21 cellular contexts compared by ENCODE assay signal in the genomic region with DNA sequence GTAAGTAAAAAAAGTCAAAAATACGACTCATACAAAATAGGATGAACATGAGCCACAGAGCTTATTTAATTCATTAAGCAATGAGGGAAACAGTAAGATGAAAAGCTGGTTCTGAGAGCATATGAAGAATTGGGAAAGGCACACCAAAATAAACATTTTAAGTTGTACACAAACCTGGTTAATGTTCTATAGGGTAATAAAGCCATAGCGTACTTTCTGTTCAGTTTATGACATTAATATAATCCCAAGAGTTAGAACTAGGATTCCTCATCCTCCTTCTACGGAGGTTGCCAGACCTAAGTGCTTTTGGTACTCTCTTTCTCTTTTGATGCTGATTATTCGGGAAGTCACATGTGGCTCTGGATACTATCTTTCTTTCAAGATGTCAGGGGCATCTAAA. TPM values are rescaled to one million over a fixed set of nuclear protein-coding genes. Genes with fewer than 3 reads are reported as not detected.
DNase-seq lines count a peak whose midpoint lies in the region; ATAC-seq, FAIRE-seq and TF ChIP-seq lines count a peak whose summit lies in the region.
"Had no signal": no experiment of that assay in that cellular context is flagged by ENCODE, and none has a peak within 500 bp of the region (broad histone marks: within the 10 kb centered on the region; RNA-seq: fewer than 3 reads in every experiment).

No MANE protein-coding gene starts in this region.

- no peaks in the 10 kb centered on the region for H3F3A ChIP-seq in neural cell (ENCODE audit: insufficient read depth, low read length, poor library complexity, severe bottlenecking)

- H3K4me3 Mint-ChIP-seq in CD14-positive monocyte (no peak overlapping the region), astrocyte (ENCODE audit: unreplicated experiment) (no peak overlapping the region)
- H3K4me3 Mint-ChIP-seq: CD4-positive, alpha-beta memory T cell had no signal

- H4K20me1 ChIP-seq in astrocyte (ENCODE audit: insufficient read depth, low read length) (no peaks in the 10 kb centered on the region), neural cell (ENCODE audit: insufficient read depth) (no peaks in the 10 kb centered on the region)
- H4K20me1 ChIP-seq: BLaER1 treated with 17β-estradiol and CSF1 and Interleukin-3, amounts not matched to agents 10 nM and 100 nM had no signal

- no peak for DNase-seq in CD14-positive monocyte (ENCODE audit: low spot score)
- no peak for DNase-seq in astrocyte (ENCODE audit: low read depth)
- DNase-seq in fibroblast of mammary gland (ENCODE audit: low read depth), result peak; percentile 16
- no peak for DNase-seq in activated gamma-delta T cell (lab: John Stamatoyannopoulos, UW)
- no peak for DNase-seq in left cardiac atrium
- DNase-seq in NCI-H1694 treated with DMSO at 0.1 percent for 48 hours (lab: John Stamatoyannopoulos, UW), result no peak
- DNase-seq in stimulated activated naive CD4-positive, alpha-beta T cell treated with Interleukin-2 at 50 U/mL for 16 hours (lab: John Stamatoyannopoulos, UW), result no peak
- DNase-seq: 8988T; ACHN; CD4-positive, alpha-beta memory T cell; COR-L47; DMS153; DMS79 treated with DMSO at 0.1 percent for 48 hours; EL; GDM1; HCEC 1CT had no signal

- H2AFZ ChIP-seq in astrocyte (ENCODE audit: low read depth, low read length) (no peak overlapping the region), neural cell (ENCODE audit: low read depth, low read length) (no peak overlapping the region)

- TF ChIP-seq CTCF in CD14-positive monocyte (IDR thresholded peaks at IDR 0.05) (no peak), astrocyte (IDR thresholded peaks at IDR 0.05; ENCODE audit: insufficient read depth, low read depth, low read length) (no peak), fibroblast of mammary gland (conservative IDR thresholded peaks at IDR 0.05; ENCODE audit: control insufficient read depth, insufficient read depth, low read depth, low read length) (no peak), neural cell (IDR thresholded peaks at IDR 0.05; ENCODE audit: poor library complexity, severe bottlenecking) (no peak)

- H3K4me1 ChIP-seq in astrocyte (ENCODE audit: insufficient read depth, low read length), result peaks cover 31% of the 10 kb centered on the region

- H3K4me3 ChIP-seq in astrocyte (ENCODE audit: insufficient read depth, low read depth, low read length) (no peak overlapping the region), fibroblast of mammary gland (ENCODE audit: control insufficient read depth, low read depth, low read length) (no peak overlapping the region), neural cell (ENCODE audit: low read length) (no peak overlapping the region)
- H3K4me3 ChIP-seq: BLaER1 treated with 17β-estradiol and CSF1 and Interleukin-3, amounts not matched to agents 10 nM and 100 nM had no signal

- H3K4me1 Mint-ChIP-seq in CD14-positive monocyte (peaks cover 38% of the 10 kb centered on the region), astrocyte (ENCODE audit: low read depth, unreplicated experiment) (peaks cover 20% of the 10 kb centered on the region)

- H3K79me2 ChIP-seq in astrocyte (ENCODE audit: insufficient read depth, low read length), result no peaks in the 10 kb centered on the region
- no peaks in the 10 kb centered on the region for H3K79me2 ChIP-seq in neural cell (replicated peaks; ENCODE audit: insufficient read depth, low read length)

- H3K9me2 ChIP-seq in neural cell (ENCODE audit: insufficient read depth, low read length), result no peaks in the 10 kb centered on the region

- no peak overlapping the region for H3K27ac ChIP-seq in astrocyte (ENCODE audit: low read depth, low read length)
- H3K27ac ChIP-seq in neural cell (ENCODE audit: low read length), result peak overlapping the region; percentile 8

- H3K9me3 Mint-ChIP-seq in CD14-positive monocyte (no peaks in the 10 kb centered on the region), astrocyte (ENCODE audit: unreplicated experiment) (no peaks in the 10 kb centered on the region)
- H3K9me3 Mint-ChIP-seq: CD4-positive, alpha-beta memory T cell had no signal

- H3K27me3 Mint-ChIP-seq in CD14-positive monocyte (ENCODE audit: low read depth in 3 of 3), result peaks cover 0 to 2% (median 0%) of the 10 kb centered on the region in 3 donors
- peaks cover 2% of the 10 kb centered on the region for H3K27me3 Mint-ChIP-seq in astrocyte (ENCODE audit: low read depth, unreplicated experiment)

- H3K9ac ChIP-seq in astrocyte (ENCODE audit: low read length) (no peak overlapping the region), neural cell (ENCODE audit: low read length) (no peak overlapping the region)
- H3K9ac ChIP-seq: BLaER1 treated with 17β-estradiol and CSF1 and Interleukin-3, amounts not matched to agents 10 nM and 100 nM had no signal

- H3K27ac Mint-ChIP-seq in CD14-positive monocyte (peak overlapping the region in 6 of 7 donors; percentile 47 to 100 (median 86)), astrocyte (ENCODE audit: unreplicated experiment) (no peak overlapping the region)
- H3K27ac Mint-ChIP-seq: CD4-positive, alpha-beta memory T cell had no signal

- no peak overlapping the region for H3K4me2 ChIP-seq in astrocyte (ENCODE audit: low read length)
- no peak overlapping the region for H3K4me2 ChIP-seq in neural cell (ENCODE audit: low read length)

- H3K36me3 Mint-ChIP-seq in CD14-positive monocyte (peaks cover 0 to 3% of the 10 kb centered on the region in 2 donors), astrocyte (ENCODE audit: low read depth, unreplicated experiment) (no peaks in the 10 kb centered on the region)
- H3K36me3 Mint-ChIP-seq: CD4-positive, alpha-beta memory T cell had no signal

- H3K27me3 ChIP-seq in astrocyte (ENCODE audit: insufficient read depth, low read length) (no peaks in the 10 kb centered on the region), neural cell (ENCODE audit: insufficient read depth, low read depth, low read length) (no peaks in the 10 kb centered on the region)
- H3K27me3 ChIP-seq: BLaER1 treated with 17β-estradiol and CSF1 and Interleukin-3, amounts not matched to agents 10 nM and 100 nM had no signal

- TF ChIP-seq EP300 in neural cell (conservative IDR thresholded peaks at IDR 0.05; ENCODE audit: poor library complexity, severe bottlenecking), result no peak

- no peak for ATAC-seq in left cardiac atrium

- TF ChIP-seq RAD21 in neural cell (conservative IDR thresholded peaks at IDR 0.05), result no peak

- H3K9me3 ChIP-seq in astrocyte (ENCODE audit: insufficient read depth, low read depth, low read length) (no peaks in the 10 kb centered on the region), neural cell (ENCODE audit: low read length) (no peaks in the 10 kb centered on the region)

- H3K36me3 ChIP-seq in astrocyte (ENCODE audit: insufficient read depth, low read length) (no peaks in the 10 kb centered on the region), neural cell (ENCODE audit: insufficient read depth, low read length) (no peaks in the 10 kb centered on the region)
- H3K36me3 ChIP-seq: BLaER1 treated with 17β-estradiol and CSF1 and Interleukin-3, amounts not matched to agents 10 nM and 100 nM had no signal

- FAIRE-seq in astrocyte (lab: Jason Lieb, UNC), result peak; percentile 23
- FAIRE-seq: D721Med, GM12892, GM19239 had no signal

- intact Hi-C loops in CD14-positive monocyte (cut with micrococcal nuclease) (loop anchor here (5.0 to 10.0 kb wide), 2 partner anchors 45 to 47 kb away; no protein-coding TSS in a partner anchor), left cardiac atrium (cut with DNase I) (no loop called here)

TF ChIP-seq in neural cell, 6 proteins besides CTCF, POLR2A, EP300 and RAD21:
- TF ChIP-seq, protein P1, sequence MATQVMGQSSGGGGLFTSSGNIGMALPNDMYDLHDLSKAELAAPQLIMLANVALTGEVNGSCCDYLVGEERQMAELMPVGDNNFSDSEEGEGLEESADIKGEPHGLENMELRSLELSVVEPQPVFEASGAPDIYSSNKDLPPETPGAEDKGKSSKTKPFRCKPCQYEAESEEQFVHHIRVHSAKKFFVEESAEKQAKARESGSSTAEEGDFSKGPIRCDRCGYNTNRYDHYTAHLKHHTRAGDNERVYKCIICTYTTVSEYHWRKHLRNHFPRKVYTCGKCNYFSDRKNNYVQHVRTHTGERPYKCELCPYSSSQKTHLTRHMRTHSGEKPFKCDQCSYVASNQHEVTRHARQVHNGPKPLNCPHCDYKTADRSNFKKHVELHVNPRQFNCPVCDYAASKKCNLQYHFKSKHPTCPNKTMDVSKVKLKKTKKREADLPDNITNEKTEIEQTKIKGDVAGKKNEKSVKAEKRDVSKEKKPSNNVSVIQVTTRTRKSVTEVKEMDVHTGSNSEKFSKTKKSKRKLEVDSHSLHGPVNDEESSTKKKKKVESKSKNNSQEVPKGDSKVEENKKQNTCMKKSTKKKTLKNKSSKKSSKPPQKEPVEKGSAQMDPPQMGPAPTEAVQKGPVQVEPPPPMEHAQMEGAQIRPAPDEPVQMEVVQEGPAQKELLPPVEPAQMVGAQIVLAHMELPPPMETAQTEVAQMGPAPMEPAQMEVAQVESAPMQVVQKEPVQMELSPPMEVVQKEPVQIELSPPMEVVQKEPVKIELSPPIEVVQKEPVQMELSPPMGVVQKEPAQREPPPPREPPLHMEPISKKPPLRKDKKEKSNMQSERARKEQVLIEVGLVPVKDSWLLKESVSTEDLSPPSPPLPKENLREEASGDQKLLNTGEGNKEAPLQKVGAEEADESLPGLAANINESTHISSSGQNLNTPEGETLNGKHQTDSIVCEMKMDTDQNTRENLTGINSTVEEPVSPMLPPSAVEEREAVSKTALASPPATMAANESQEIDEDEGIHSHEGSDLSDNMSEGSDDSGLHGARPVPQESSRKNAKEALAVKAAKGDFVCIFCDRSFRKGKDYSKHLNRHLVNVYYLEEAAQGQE (IDR thresholded peaks at IDR 0.05; ENCODE audit: borderline replicate concordance), result no peak
- TF ChIP-seq POLR2AphosphoS5 (IDR thresholded peaks at IDR 0.05) (no peak), EZH2 (IDR thresholded peaks at IDR 0.05; ENCODE audit: borderline replicate concordance, insufficient read depth, low read length, poor library complexity, severe bottlenecking) (no peak), MXI1 (conservative IDR thresholded peaks at IDR 0.05; ENCODE audit: poor library complexity, severe bottlenecking) (no peak), SMC3 (conservative IDR thresholded peaks at IDR 0.05; ENCODE audit: poor library complexity) (no peak), TAF1 (IDR thresholded peaks at IDR 0.05; ENCODE audit: low read depth) (no peak)

RNA-seq across cellular contexts. Expression of a gene that starts 41.4 kb away (rescaled TPM):
- polyA plus RNA-seq in CD14-positive monocyte (10 to 100 TPM; 14.5 to 22.7 TPM), neural cell (2.6 and 4.9 TPM in 2 replicates)
- total RNA-seq in astrocyte (0.32 TPM in 1 of 2 replicates, not detected in the other), left cardiac atrium (100 to 1,000 TPM; 107 to 132 TPM)
- not detected in 2 replicates for polyA minus RNA-seq in neural cell
- polyA plus RNA-seq: CD4-positive, alpha-beta memory T cell had no signal

Comparison
In these comparisons a context has a peak if more than half of its experiments do, and no peak if none do; other contexts are left out.
1. RNA of a gene that starts 41.4 kb away (total RNA-seq): 107 to 132 TPM in left cardiac atrium; 0.32 TPM in astrocyte; every median in the first group is over 10 times any median in the second.
2. intact Hi-C loops: an anchor here in CD14-positive monocyte (5.0 to 10.0 kb wide); none called in left cardiac atrium.